In genomic region chr13:20891034-20891433, GRCh38 we compare ENCODE assay signal across 21 cellular contexts. TPM values are rescaled to one million over a fixed set of nuclear protein-coding genes. Genes with fewer than 3 reads are reported as not detected.
A peak's percentile ranks its signal among the peaks of the same experiment; 100 is the strongest.
DNase-seq lines count a peak whose midpoint lies in the region; ATAC-seq, FAIRE-seq and TF ChIP-seq lines count a peak whose summit lies in the region.
"Had no signal": no experiment of that assay in that cellular context is flagged by ENCODE, and none has a peak within 500 bp of the region (broad histone marks: within the 10 kb centered on the region; RNA-seq: fewer than 3 reads in every experiment).

No MANE protein-coding gene starts in this region.

- DNase-seq in activated CD8-positive, alpha-beta memory T cell treated with anti-CD3 and anti-CD28 coated beads, Interleukin-2, amount 10 ng/mL, durations not matched to agents 7 days and 5 days = no peak
- DNase-seq in activated CD8-positive, alpha-beta memory T cell treated with anti-CD3 and anti-CD28 coated beads for 24 hours = no peak
- DNase-seq in central memory CD8-positive, alpha-beta T cell (ENCODE audit: low spot score in 2 of 2) = no peak
- DNase-seq in immature natural killer cell (peak; percentile 67 to 71 (median 69)), small intestine (peak; percentile 39), NCI-H1436 (lab: John Stamatoyannopoulos, UW) (no peak), thyroid gland (no peak)
- DNase-seq: 8988T, DMS153, DMS79, GDM1, HCEC 1CT, HFFc6 had no signal

- no peaks in the 10 kb centered on the region for H3K27me3 Mint-ChIP-seq in activated CD8-positive, alpha-beta memory T cell treated with anti-CD3 and anti-CD28 coated beads, Interleukin-2, amount 10 ng/mL, durations not matched to agents 7 days and 5 days
- no peaks in the 10 kb centered on the region for H3K27me3 Mint-ChIP-seq in central memory CD8-positive, alpha-beta T cell
- peaks cover 20 to 35% (median 29%) of the 10 kb centered on the region in 3 donors for H3K27me3 Mint-ChIP-seq in immature natural killer cell (ENCODE audit: low read depth in 3 of 3)
- H3K27me3 Mint-ChIP-seq: CD4-positive, alpha-beta memory T cell had no signal

- no peak overlapping the region for H3K4me3 Mint-ChIP-seq in activated CD8-positive, alpha-beta memory T cell treated with anti-CD3 and anti-CD28 coated beads, Interleukin-2, amount 10 ng/mL, durations not matched to agents 7 days and 5 days
- no peak overlapping the region for H3K4me3 Mint-ChIP-seq in central memory CD8-positive, alpha-beta T cell
- peak overlapping the region in 4 of 5 donors; percentile 45 to 76 (median 56) for H3K4me3 Mint-ChIP-seq in immature natural killer cell
- H3K4me3 Mint-ChIP-seq: CD14-positive monocyte, GM23338, HFFc6 had no signal

- H3K36me3 ChIP-seq in small intestine (ENCODE audit: control insufficient read depth in 2 of 2, insufficient read depth in 2 of 2, low read length in 2 of 2) (no peaks in the 10 kb centered on the region), thyroid gland (no peaks in the 10 kb centered on the region)

- no peak overlapping the region for H3K27ac Mint-ChIP-seq in activated CD8-positive, alpha-beta memory T cell treated with anti-CD3 and anti-CD28 coated beads, Interleukin-2, amount 10 ng/mL, durations not matched to agents 7 days and 5 days
- H3K27ac Mint-ChIP-seq in central memory CD8-positive, alpha-beta T cell (ENCODE audit: low read depth) = peak overlapping the region; percentile 25
- peak overlapping the region; percentile 9 to 88 (median 68) for H3K27ac Mint-ChIP-seq in immature natural killer cell
- H3K27ac Mint-ChIP-seq: GM23338, HFFc6 had no signal

- peaks cover 17% of the 10 kb centered on the region for H3K4me1 Mint-ChIP-seq in activated CD8-positive, alpha-beta memory T cell treated with anti-CD3 and anti-CD28 coated beads, Interleukin-2, amount 10 ng/mL, durations not matched to agents 7 days and 5 days
- H3K4me1 Mint-ChIP-seq in central memory CD8-positive, alpha-beta T cell = peaks cover 30% of the 10 kb centered on the region
- H3K4me1 Mint-ChIP-seq in immature natural killer cell = peaks cover 25 to 33% of the 10 kb centered on the region in 2 donors
- H3K4me1 Mint-ChIP-seq: GM23338 had no signal

- TF ChIP-seq POLR2A in thyroid gland (IDR thresholded peaks at IDR 0.05) = no peak

- H3K27me3 ChIP-seq in small intestine (ENCODE audit: control insufficient read depth in 2 of 2, insufficient read depth in 2 of 2, low read length in 2 of 2) (no peaks in the 10 kb centered on the region), thyroid gland (no peaks in the 10 kb centered on the region)
- H3K27me3 ChIP-seq: BLaER1 had no signal

- H3K4me3 ChIP-seq in small intestine (ENCODE audit: low read depth in 1 of 2, low read length in 2 of 2) (no peak overlapping the region), thyroid gland (replicated peaks in 1 of 3) (no peak overlapping the region)
- H3K4me3 ChIP-seq: BLaER1, GM23338 had no signal

- intact Hi-C loops in thyroid gland (cut with DNase I) = no loop called here

- no peak for TF ChIP-seq CTCF in thyroid gland (IDR thresholded peaks at IDR 0.05)

- CTCF ChIA-PET in activated CD8-positive, alpha-beta memory T cell treated with anti-CD3 and anti-CD28 coated beads, Interleukin-2, amount 10 ng/mL, durations not matched to agents 7 days and 5 days (lab: Charles Lee) = interaction anchor here (0.6 to 1.9 kb wide), 3 partner anchors 34 to 116 kb away, joined by 3 to 11 read pairs (median 7); no protein-coding TSS in a partner anchor

- H3K9me3 Mint-ChIP-seq in activated CD8-positive, alpha-beta memory T cell treated with anti-CD3 and anti-CD28 coated beads, Interleukin-2, amount 10 ng/mL, durations not matched to agents 7 days and 5 days (ENCODE audit: low read depth) = no peaks in the 10 kb centered on the region
- H3K9me3 Mint-ChIP-seq in central memory CD8-positive, alpha-beta T cell = no peaks in the 10 kb centered on the region
- H3K9me3 Mint-ChIP-seq in immature natural killer cell = no peaks in the 10 kb centered on the region
- H3K9me3 Mint-ChIP-seq: CD14-positive monocyte; CD4-positive, alpha-beta memory T cell; GM23338; HFFc6 had no signal

- ATAC-seq in activated CD8-positive, alpha-beta memory T cell treated with anti-CD3 and anti-CD28 coated beads, Interleukin-2, amount 10 ng/mL, durations not matched to agents 7 days and 5 days = peak; percentile 40
- peak; percentile 68 for ATAC-seq in central memory CD8-positive, alpha-beta T cell (replicated peaks; ENCODE audit: extremely low read depth, poor library complexity, severe bottlenecking)
- no peak for ATAC-seq in HG03280 (IDR thresholded peaks at IDR 0.05; ENCODE audit: unreplicated experiment)
- ATAC-seq: GM23338 had no signal

- H3K27ac ChIP-seq in small intestine (ENCODE audit: low read depth in 1 of 2, low read length in 1 of 2) = no peak overlapping the region
- H3K27ac ChIP-seq in thyroid gland = no peak overlapping the region
- H3K27ac ChIP-seq: BLaER1 had no signal

- FAIRE-seq in small intestine (lab: Jason Lieb, UNC) = no peak
- FAIRE-seq: GM12892, GM18507, H54 had no signal

- no peaks in the 10 kb centered on the region for H3K9me3 ChIP-seq in small intestine (ENCODE audit: control insufficient read depth, low read depth)
- no peaks in the 10 kb centered on the region for H3K9me3 ChIP-seq in thyroid gland
- H3K9me3 ChIP-seq: BLaER1 had no signal

- WGBS in small intestine, 3 donors = 71 to 89% (median 82%) methylated on average over 3 of the region's 3 CpGs
- 72 to 89% methylated on average over 3 of the region's 3 CpGs for WGBS in thyroid gland, 2 donors

- H3K4me1 ChIP-seq in small intestine (ENCODE audit: control insufficient read depth in 2 of 2, insufficient read depth in 1 of 2, low read depth in 1 of 2, low read length in 1 of 2) = no peaks in the 10 kb centered on the region
- H3K4me1 ChIP-seq in thyroid gland = no peaks in the 10 kb centered on the region

- peaks cover 13% of the 10 kb centered on the region for H3K36me3 Mint-ChIP-seq in activated CD8-positive, alpha-beta memory T cell treated with anti-CD3 and anti-CD28 coated beads, Interleukin-2, amount 10 ng/mL, durations not matched to agents 7 days and 5 days
- peaks cover 4% of the 10 kb centered on the region for H3K36me3 Mint-ChIP-seq in central memory CD8-positive, alpha-beta T cell (ENCODE audit: insufficient read depth)
- H3K36me3 Mint-ChIP-seq in immature natural killer cell = peaks cover 0 to 18% (median 16%) of the 10 kb centered on the region in 3 donors

RNA-seq across cellular contexts. Expression of gene XPO4, which starts 11.5 kb away (rescaled TPM):
- total RNA-seq in activated CD8-positive, alpha-beta memory T cell treated with anti-CD3 and anti-CD28 coated beads, Interleukin-2, amount 10 ng/mL, durations not matched to agents 7 days and 5 days = 10 to 100 TPM; 19.7 to 19.8 TPM
- polyA plus RNA-seq in immature natural killer cell = 1 to 10 TPM; 1.8 to 3.6 (median 2.9) TPM
- 1 to 10 TPM; 1.3 to 4.6 (median 1.4) TPM for polyA plus RNA-seq in small intestine
- 10 to 100 TPM; 15.7 to 30.8 (median 29.1) TPM for total RNA-seq in thyroid gland

Comparison
In these comparisons a context has a peak if more than half of its experiments do, and no peak if none do; other contexts are left out.
1. DNase-seq: peak in immature natural killer cell (3 of 3) and small intestine (single experiment); none in activated CD8-positive, alpha-beta memory T cell treated with anti-CD3 and anti-CD28 coated beads, Interleukin-2, amount 10 ng/mL, durations not matched to agents 7 days and 5 days (single experiment), activated CD8-positive, alpha-beta memory T cell treated with anti-CD3 and anti-CD28 coated beads for 24 hours (single experiment), central memory CD8-positive, alpha-beta T cell (0 of 2), NCI-H1436 (single experiment) and thyroid gland (0 of 2).
2. H3K4me3 Mint-ChIP-seq: peak in immature natural killer cell (4 of 5); none in activated CD8-positive, alpha-beta memory T cell treated with anti-CD3 and anti-CD28 coated beads, Interleukin-2, amount 10 ng/mL, durations not matched to agents 7 days and 5 days (single experiment) and central memory CD8-positive, alpha-beta T cell (single experiment).